2 cellular contexts compared by ENCODE assay signal in the genomic region with DNA sequence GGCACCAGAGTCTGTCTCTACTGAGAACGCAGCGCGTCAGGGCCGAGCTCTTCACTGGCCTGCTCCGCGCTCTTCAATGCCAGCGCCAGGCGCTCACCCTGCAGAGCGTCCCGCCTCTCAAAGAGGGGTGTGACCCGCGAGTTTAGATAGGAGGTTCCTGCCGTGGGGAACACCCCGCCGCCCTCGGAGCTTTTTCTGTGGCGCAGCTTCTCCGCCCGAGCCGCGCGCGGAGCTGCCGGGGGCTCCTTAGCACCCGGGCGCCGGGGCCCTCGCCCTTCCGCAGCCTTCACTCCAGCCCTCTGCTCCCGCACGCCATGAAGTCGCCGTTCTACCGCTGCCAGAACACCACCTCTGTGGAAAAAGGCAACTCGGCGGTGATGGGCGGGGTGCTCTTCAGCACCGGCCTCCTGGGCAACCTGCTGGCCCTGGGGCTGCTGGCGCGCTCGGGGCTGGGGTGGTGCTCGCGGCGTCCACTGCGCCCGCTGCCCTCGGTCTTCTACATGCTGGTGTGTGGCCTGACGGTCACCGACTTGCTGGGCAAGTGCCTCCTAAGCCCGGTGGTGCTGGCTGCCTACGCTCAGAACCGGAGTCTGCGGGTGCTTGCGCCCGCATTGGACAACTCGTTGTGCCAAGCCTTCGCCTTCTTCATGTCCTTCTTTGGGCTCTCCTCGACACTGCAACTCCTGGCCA.
TF ChIP-seq lines count a peak whose summit lies in the region.

A gene with protein sequence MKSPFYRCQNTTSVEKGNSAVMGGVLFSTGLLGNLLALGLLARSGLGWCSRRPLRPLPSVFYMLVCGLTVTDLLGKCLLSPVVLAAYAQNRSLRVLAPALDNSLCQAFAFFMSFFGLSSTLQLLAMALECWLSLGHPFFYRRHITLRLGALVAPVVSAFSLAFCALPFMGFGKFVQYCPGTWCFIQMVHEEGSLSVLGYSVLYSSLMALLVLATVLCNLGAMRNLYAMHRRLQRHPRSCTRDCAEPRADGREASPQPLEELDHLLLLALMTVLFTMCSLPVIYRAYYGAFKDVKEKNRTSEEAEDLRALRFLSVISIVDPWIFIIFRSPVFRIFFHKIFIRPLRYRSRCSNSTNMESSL (plus strand): TSS at position 198 of the 690 bp plus-strand sequence. CDS start 117 bp downstream, at position 315.

TF ChIP-seq in WTC11, 78 proteins besides CTCF, POLR2A, EP300 and RAD21:
- TF ChIP-seq ZNF219 (CRISPR knock-in tag; IDR thresholded peaks at IDR 0.05; ENCODE audit: borderline replicate concordance) (no peak), HMGA2 (CRISPR knock-in tag; IDR thresholded peaks at IDR 0.05) (no peak), RORB (CRISPR knock-in tag; IDR thresholded peaks at IDR 0.05) (no peak), TCF7 (CRISPR knock-in tag; IDR thresholded peaks at IDR 0.05; ENCODE audit: low read depth) (no peak), TEAD4 (CRISPR knock-in tag; IDR thresholded peaks at IDR 0.05) (no peak), TP53 (CRISPR knock-in tag; IDR thresholded peaks at IDR 0.05) (0 out of 2 replicates have a peak, but pooled peaks have one; percentile 50), SOX15 (CRISPR knock-in tag; IDR thresholded peaks at IDR 0.05) (no peak), EMX1 (CRISPR knock-in tag; IDR thresholded peaks at IDR 0.05) (no peak), CREM (CRISPR knock-in tag; IDR thresholded peaks at IDR 0.05) (0 out of 2 replicates have a peak, but pooled peaks have one; percentile 35), ZNF121 (CRISPR knock-in tag; IDR thresholded peaks at IDR 0.05) (0 out of 2 replicates have a peak, but pooled peaks have one; percentile 25), TEAD1 (CRISPR knock-in tag; IDR thresholded peaks at IDR 0.05) (peak; percentile 8; the same call in 1 of the 2 replicates)
- TF ChIP-seq, protein P1, sequence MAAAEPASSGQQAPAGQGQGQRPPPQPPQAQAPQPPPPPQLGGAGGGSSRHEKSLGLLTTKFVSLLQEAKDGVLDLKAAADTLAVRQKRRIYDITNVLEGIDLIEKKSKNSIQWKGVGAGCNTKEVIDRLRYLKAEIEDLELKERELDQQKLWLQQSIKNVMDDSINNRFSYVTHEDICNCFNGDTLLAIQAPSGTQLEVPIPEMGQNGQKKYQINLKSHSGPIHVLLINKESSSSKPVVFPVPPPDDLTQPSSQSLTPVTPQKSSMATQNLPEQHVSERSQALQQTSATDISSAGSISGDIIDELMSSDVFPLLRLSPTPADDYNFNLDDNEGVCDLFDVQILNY (CRISPR knock-in tag; IDR thresholded peaks at IDR 0.05), result 0 out of 2 replicates have a peak, but pooled peaks have one; percentile 31

TF ChIP-seq in H1, 55 proteins besides CTCF, POLR2A, EP300 and RAD21:
- TF ChIP-seq TEAD4 (IDR thresholded peaks at IDR 0.05; ENCODE audit: low read depth, low read length) (no peak), CBX5 (IDR thresholded peaks at IDR 0.05; ENCODE audit: low read depth, low read length) (no peak), ASH2L (IDR thresholded peaks at IDR 0.05; ENCODE audit: low read length) (peak; percentile 1), RBBP5 (IDR thresholded peaks at IDR 0.05; ENCODE audit: borderline replicate concordance, low read depth, low read length) (peak; percentile 32; the same call in 1 of the 2 replicates), CREB1 (IDR thresholded peaks at IDR 0.05) (0 out of 2 replicates have a peak, but pooled peaks have one; percentile 8), GTF2F1 (IDR thresholded peaks at IDR 0.05; ENCODE audit: borderline replicate concordance, low read depth, low read length) (no peak), KDM4A (IDR thresholded peaks at IDR 0.05; ENCODE audit: low read depth, low read length, severe bottlenecking) (peak; percentile 99), BACH1 (IDR thresholded peaks at IDR 0.05; ENCODE audit: low read length) (no peak), SP4 (IDR thresholded peaks at IDR 0.05; ENCODE audit: low read length) (no peak), TAF1 (IDR thresholded peaks at IDR 0.05; ENCODE audit: low read depth, low read length) (peak; percentile 30; the same call in 1 of the 2 replicates), EGR1 (IDR thresholded peaks at IDR 0.05; ENCODE audit: borderline replicate concordance, low read depth, low read length) (no peak), CTBP2 (IDR thresholded peaks at IDR 0.05; ENCODE audit: borderline replicate concordance, insufficient read depth, insufficient read length, low read length) (no peak), HDAC6 (IDR thresholded peaks at IDR 0.05; ENCODE audit: low read depth, low read length) (no peak), CEBPB (IDR thresholded peaks at IDR 0.05; ENCODE audit: low read depth, low read length) (no peak), CBX8 (IDR thresholded peaks at IDR 0.05; ENCODE audit: borderline replicate concordance, low read depth, low read length) (no peak), SIN3A (conservative IDR thresholded peaks at IDR 0.05 in 1 of 2, IDR thresholded peaks at IDR 0.05 in 1 of 2; ENCODE audit: low read depth in 1 of 2, low read length in 2 of 2) (peak in 1 of 2 experiments; percentile 34; a peak in 1 of 4 replicates), POLR2AphosphoS5 (IDR thresholded peaks at IDR 0.05; ENCODE audit: low read depth, low read length) (no peak)
- TF ChIP-seq, protein P2, sequence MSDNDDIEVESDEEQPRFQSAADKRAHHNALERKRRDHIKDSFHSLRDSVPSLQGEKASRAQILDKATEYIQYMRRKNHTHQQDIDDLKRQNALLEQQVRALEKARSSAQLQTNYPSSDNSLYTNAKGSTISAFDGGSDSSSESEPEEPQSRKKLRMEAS (IDR thresholded peaks at IDR 0.05), result peak; percentile 47
- TF ChIP-seq, protein P3, sequence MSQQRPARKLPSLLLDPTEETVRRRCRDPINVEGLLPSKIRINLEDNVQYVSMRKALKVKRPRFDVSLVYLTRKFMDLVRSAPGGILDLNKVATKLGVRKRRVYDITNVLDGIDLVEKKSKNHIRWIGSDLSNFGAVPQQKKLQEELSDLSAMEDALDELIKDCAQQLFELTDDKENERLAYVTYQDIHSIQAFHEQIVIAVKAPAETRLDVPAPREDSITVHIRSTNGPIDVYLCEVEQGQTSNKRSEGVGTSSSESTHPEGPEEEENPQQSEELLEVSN (IDR thresholded peaks at IDR 0.05), result no peak
- TF ChIP-seq, protein P4, sequence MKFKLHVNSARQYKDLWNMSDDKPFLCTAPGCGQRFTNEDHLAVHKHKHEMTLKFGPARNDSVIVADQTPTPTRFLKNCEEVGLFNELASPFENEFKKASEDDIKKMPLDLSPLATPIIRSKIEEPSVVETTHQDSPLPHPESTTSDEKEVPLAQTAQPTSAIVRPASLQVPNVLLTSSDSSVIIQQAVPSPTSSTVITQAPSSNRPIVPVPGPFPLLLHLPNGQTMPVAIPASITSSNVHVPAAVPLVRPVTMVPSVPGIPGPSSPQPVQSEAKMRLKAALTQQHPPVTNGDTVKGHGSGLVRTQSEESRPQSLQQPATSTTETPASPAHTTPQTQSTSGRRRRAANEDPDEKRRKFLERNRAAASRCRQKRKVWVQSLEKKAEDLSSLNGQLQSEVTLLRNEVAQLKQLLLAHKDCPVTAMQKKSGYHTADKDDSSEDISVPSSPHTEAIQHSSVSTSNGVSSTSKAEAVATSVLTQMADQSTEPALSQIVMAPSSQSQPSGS (IDR thresholded peaks at IDR 0.05; ENCODE audit: low read length), result no peak
